3 cellular contexts compared by ENCODE assay signal in genomic region chr18:8990276-8991031, GRCh38.
TF ChIP-seq lines count a peak whose summit lies in the region.

No MANE protein-coding gene starts in this region.

TF ChIP-seq in liver, 16 proteins besides CTCF, POLR2A, EP300 and RAD21:
- TF ChIP-seq ATF3 (IDR thresholded peaks at IDR 0.05) (no peak), YY1 (IDR thresholded peaks at IDR 0.05) (peak; percentile 86), FOXA1 (IDR thresholded peaks at IDR 0.05) (peak; percentile 18), TAF1 (conservative IDR thresholded peaks at IDR 0.05) (peak; percentile 18), HNF4A (conservative IDR thresholded peaks at IDR 0.05) (peak; percentile 58 to 83), REST (IDR thresholded peaks at IDR 0.05) (peak; percentile 84), ZBTB33 (IDR thresholded peaks at IDR 0.05) (peak; percentile 54), NR2F2 (IDR thresholded peaks at IDR 0.05) (no peak), EGR1 (IDR thresholded peaks at IDR 0.05; ENCODE audit: low read depth in 2 of 2) (peak in 1 of 2 donors; percentile 69), GABPA (IDR thresholded peaks at IDR 0.05 in 1 of 2, conservative IDR thresholded peaks at IDR 0.05 in 1 of 2) (no peak), FOXA2 (IDR thresholded peaks at IDR 0.05) (peak; percentile 52), RXRA (IDR thresholded peaks at IDR 0.05) (peak; percentile 96), SP1 (IDR thresholded peaks at IDR 0.05) (peak; percentile 88), HNF4G (IDR thresholded peaks at IDR 0.05) (no peak), MAX (IDR thresholded peaks at IDR 0.05) (peak; percentile 88), JUND (IDR thresholded peaks at IDR 0.05) (peak in 1 of 2 donors; percentile 52)
TF ChIP-seq in liver: peak in this region for 12.

TF ChIP-seq in HepG2, 621 proteins besides CTCF, POLR2A, EP300 and RAD21:
- TF ChIP-seq CBX1 (IDR thresholded peaks at IDR 0.05; ENCODE audit: low read depth) (no peak), ATF7-NPFF (CRISPR knock-in tag; IDR thresholded peaks at IDR 0.05; ENCODE audit: low read depth) (no peak), ZNF710 (CRISPR knock-in tag; IDR thresholded peaks at IDR 0.05; ENCODE audit: borderline replicate concordance) (no peak), NFKBIZ (CRISPR knock-in tag; IDR thresholded peaks at IDR 0.05) (no peak), U2AF2 (IDR thresholded peaks at IDR 0.05; ENCODE audit: low read depth, low read length) (no peak), RORA (CRISPR knock-in tag; IDR thresholded peaks at IDR 0.05) (no peak), KMT2A (CRISPR knock-in tag; IDR thresholded peaks at IDR 0.05) (no peak), ZNF503 (CRISPR knock-in tag; IDR thresholded peaks at IDR 0.05) (no peak), BHLHE40 (IDR thresholded peaks at IDR 0.05; ENCODE audit: low read length) (no peak), POGZ (CRISPR knock-in tag; IDR thresholded peaks at IDR 0.05) (no peak), GLI4 (CRISPR knock-in tag; IDR thresholded peaks at IDR 0.05; ENCODE audit: borderline replicate concordance) (no peak), KLF16 (CRISPR knock-in tag; IDR thresholded peaks at IDR 0.05) (no peak), ARID5B (CRISPR knock-in tag; IDR thresholded peaks at IDR 0.05) (no peak)
TF ChIP-seq in HepG2: peak in this region for 0.

TF ChIP-seq in H1, 55 proteins besides CTCF, POLR2A, EP300 and RAD21:
- TF ChIP-seq SP2 (IDR thresholded peaks at IDR 0.05; ENCODE audit: low read length): no peak
- no peak for TF ChIP-seq YY1 (IDR thresholded peaks at IDR 0.05; ENCODE audit: low read depth, low read length)
- no peak for TF ChIP-seq GTF2F1 (IDR thresholded peaks at IDR 0.05; ENCODE audit: borderline replicate concordance, low read depth, low read length)
- TF ChIP-seq TEAD4 (IDR thresholded peaks at IDR 0.05; ENCODE audit: low read depth, low read length): no peak
- no peak for TF ChIP-seq TAF1 (IDR thresholded peaks at IDR 0.05; ENCODE audit: low read depth, low read length)
- TF ChIP-seq TBP (IDR thresholded peaks at IDR 0.05; ENCODE audit: low read depth, low read length): no peak
